ENCODE assay signal across 1 cellular context in genomic region chr5:96703985-96704384, GRCh38.
TF ChIP-seq lines count a peak whose summit lies in the region.

No MANE protein-coding gene starts in this region.

TF ChIP-seq in GM23338, 12 proteins besides CTCF, POLR2A, EP300 and RAD21 (continued from another document):
- TF ChIP-seq ZNF462 (CRISPR knock-in tag; IDR thresholded peaks at IDR 0.05): no peak
